Comparison of ENCODE assay signal across 8 cellular contexts in genomic region chr4:6673660-6674499, GRCh38. TPM values are rescaled to one million over a fixed set of nuclear protein-coding genes. Genes with fewer than 3 reads are reported as not detected.
DNase-seq lines count a peak whose midpoint lies in the region; ATAC-seq and TF ChIP-seq lines count a peak whose summit lies in the region.

No MANE protein-coding gene starts in this region.

- no peaks in the 10 kb centered on the region for H3K36me3 ChIP-seq in left lung

- peak overlapping the region; percentile 59 to 80 for H3K4me3 ChIP-seq in left lung

- CTCF ChIA-PET in activated CD4-positive, alpha-beta T cell treated with anti-CD3 and anti-CD28 coated beads, Interleukin-2, amount 10 ng/mL, durations not matched to agents 7 days and 5 days (lab: Charles Lee), result interaction anchor here (0.7 to 5.0 kb wide), 23 partner anchors 11 to 369 kb away, joined by 3 to 30 read pairs (median 4); partner anchors contain the start of genes BLOC1S4, MRFAP1, MRFAP1L1 and S100P

- peaks cover 45% of the 10 kb centered on the region for H3K36me3 Mint-ChIP-seq in activated CD4-positive, alpha-beta T cell treated with anti-CD3 and anti-CD28 coated beads, Interleukin-2, amount 10 ng/mL, durations not matched to agents 7 days and 5 days (ENCODE audit: low read depth)
- H3K36me3 Mint-ChIP-seq in dendritic cell treated with granulocyte-macrophage colony-stimulating factor and Interleukin-4, amounts not matched to agents 40 ng/mL and 50 ng/mL, for 4 days (ENCODE audit: low read depth), result peaks cover 45% of the 10 kb centered on the region

- H3K9me3 Mint-ChIP-seq in activated CD4-positive, alpha-beta T cell treated with anti-CD3 and anti-CD28 coated beads, Interleukin-2, amount 10 ng/mL, durations not matched to agents 7 days and 5 days, result no peaks in the 10 kb centered on the region
- H3K9me3 Mint-ChIP-seq in dendritic cell treated with granulocyte-macrophage colony-stimulating factor and Interleukin-4, amounts not matched to agents 40 ng/mL and 50 ng/mL, for 4 days, result no peaks in the 10 kb centered on the region

- POLR2A ChIA-PET in activated CD4-positive, alpha-beta T cell treated with anti-CD3 and anti-CD28 coated beads, Interleukin-2, amount 10 ng/mL, durations not matched to agents 7 days and 5 days (lab: Charles Lee), result interaction anchor here (0.6 to 1.8 kb wide), 7 partner anchors 9 to 43 kb away, joined by 3 to 10 read pairs (median 4); partner anchors contain the start of genes MRFAP1 and MRFAP1L1

- TF ChIP-seq CTCF in left lung (IDR thresholded peaks at IDR 0.05), result no peak

- H3K4me1 ChIP-seq in left lung, result peaks cover 19 to 35% of the 10 kb centered on the region in 2 donors

- peak; percentile 86 to 89 for DNase-seq in AML-193 (lab: John Stamatoyannopoulos, UW)
- DNase-seq in NCI-H524 (lab: John Stamatoyannopoulos, UW), result peak; percentile 89 to 98
- peak; percentile 94 for DNase-seq in activated CD4-positive, alpha-beta T cell treated with anti-CD3 and anti-CD28 coated beads, Interleukin-2, amount 10 ng/mL, durations not matched to agents 7 days and 5 days
- DNase-seq in left lung, result peak; percentile 94 to 98
- peak; percentile 89 for DNase-seq in stimulated activated CD4-positive, alpha-beta T cell treated with anti-CD3 and anti-CD28 coated beads, Interleukin-2, amount 100 ng/mL, for 4 hours (ENCODE audit: low read depth)

- intact Hi-C loops in dendritic cell treated with granulocyte-macrophage colony-stimulating factor and Interleukin-4, amounts not matched to agents 40 ng/mL and 50 ng/mL, for 4 days (cut with micrococcal nuclease), result loop anchor here (1.0 to 5.0 kb wide), 2 partner anchors 33 kb away; partner anchors contain the start of gene MRFAP1L1
- intact Hi-C loops in left lung (cut with DNase I), result no loop called here

- peak overlapping the region; percentile 98 for H3K27ac Mint-ChIP-seq in activated CD4-positive, alpha-beta T cell treated with anti-CD3 and anti-CD28 coated beads, Interleukin-2, amount 10 ng/mL, durations not matched to agents 7 days and 5 days
- H3K27ac Mint-ChIP-seq in dendritic cell treated with granulocyte-macrophage colony-stimulating factor and Interleukin-4, amounts not matched to agents 40 ng/mL and 50 ng/mL, for 4 days, result peak overlapping the region; percentile 97

- no peaks in the 10 kb centered on the region for H3K27me3 ChIP-seq in left lung

- H3K4me3 Mint-ChIP-seq in activated CD4-positive, alpha-beta T cell treated with anti-CD3 and anti-CD28 coated beads, Interleukin-2, amount 10 ng/mL, durations not matched to agents 7 days and 5 days, result peak overlapping the region; percentile 98
- H3K4me3 Mint-ChIP-seq in dendritic cell treated with granulocyte-macrophage colony-stimulating factor and Interleukin-4, amounts not matched to agents 40 ng/mL and 50 ng/mL, for 4 days, result peak overlapping the region; percentile 92

- H3K9me3 ChIP-seq in left lung, result no peaks in the 10 kb centered on the region

- no peaks in the 10 kb centered on the region for H3K27me3 Mint-ChIP-seq in activated CD4-positive, alpha-beta T cell treated with anti-CD3 and anti-CD28 coated beads, Interleukin-2, amount 10 ng/mL, durations not matched to agents 7 days and 5 days
- no peaks in the 10 kb centered on the region for H3K27me3 Mint-ChIP-seq in dendritic cell treated with granulocyte-macrophage colony-stimulating factor and Interleukin-4, amounts not matched to agents 40 ng/mL and 50 ng/mL, for 4 days

- H3K4me1 Mint-ChIP-seq in activated CD4-positive, alpha-beta T cell treated with anti-CD3 and anti-CD28 coated beads, Interleukin-2, amount 10 ng/mL, durations not matched to agents 7 days and 5 days, result peaks cover 48% of the 10 kb centered on the region
- peaks cover 45% of the 10 kb centered on the region for H3K4me1 Mint-ChIP-seq in dendritic cell treated with granulocyte-macrophage colony-stimulating factor and Interleukin-4, amounts not matched to agents 40 ng/mL and 50 ng/mL, for 4 days (ENCODE audit: low read depth)

- ATAC-seq in GM19035 (IDR thresholded peaks at IDR 0.05; ENCODE audit: unreplicated experiment), result peak; percentile 85
- ATAC-seq in HG03342 (IDR thresholded peaks at IDR 0.05; ENCODE audit: unreplicated experiment), result peak; percentile 78
- ATAC-seq in left lung, result peak; percentile 82

- peak overlapping the region; percentile 84 to 89 for H3K27ac ChIP-seq in left lung

RNA-seq across cellular contexts. Expression of gene S100P, which starts 19.8 kb away (rescaled TPM):
- 1 to 10 TPM; 5.3 to 7.2 TPM for total RNA-seq in activated CD4-positive, alpha-beta T cell treated with anti-CD3 and anti-CD28 coated beads, Interleukin-2, amount 10 ng/mL, durations not matched to agents 7 days and 5 days
- 10 to 100 TPM in 1 of 2 donors, 1 to 10 TPM in 1; 5.9 to 85.0 TPM for total RNA-seq in left lung

RNA-seq across cellular contexts. Expression of gene MRFAP1, which starts 33.4 kb away (rescaled TPM):
- 100 to 1,000 TPM in 1 of 2 experiments, 10 to 100 TPM in 1; 91.3 to 107 TPM for total RNA-seq in activated CD4-positive, alpha-beta T cell treated with anti-CD3 and anti-CD28 coated beads, Interleukin-2, amount 10 ng/mL, durations not matched to agents 7 days and 5 days
- 100 to 1,000 TPM; 256 to 273 TPM for total RNA-seq in left lung

RNA-seq across cellular contexts. Expression of gene MRFAP1L1, which starts 35.8 kb away (rescaled TPM):
- total RNA-seq in activated CD4-positive, alpha-beta T cell treated with anti-CD3 and anti-CD28 coated beads, Interleukin-2, amount 10 ng/mL, durations not matched to agents 7 days and 5 days, result 10 to 100 TPM; 74.5 to 74.9 TPM
- 10 to 100 TPM; 43.3 to 46.2 TPM for total RNA-seq in left lung

RNA-seq across cellular contexts. Expression of gene BLOC1S4, which starts 42.1 kb away (rescaled TPM):
- 10 to 100 TPM; 16.6 to 17.6 TPM for total RNA-seq in activated CD4-positive, alpha-beta T cell treated with anti-CD3 and anti-CD28 coated beads, Interleukin-2, amount 10 ng/mL, durations not matched to agents 7 days and 5 days
- 10 to 100 TPM; 10.8 to 11.1 TPM for total RNA-seq in left lung

Comparison
In these comparisons a context has a peak if more than half of its experiments do, and no peak if none do; other contexts are left out.
1. Peak in every context shown above with its lines: DNase-seq, ATAC-seq, H3K4me3 ChIP-seq and H3K27ac ChIP-seq.